Comparison of ENCODE assay signal across 8 cellular contexts in genomic region chr7:150377116-150377979, GRCh38. TPM values are rescaled to one million over a fixed set of nuclear protein-coding genes. Genes with fewer than 3 reads are reported as not detected.
A peak's percentile ranks its signal among the peaks of the same experiment; 100 is the strongest.
DNase-seq lines count a peak whose midpoint lies in the region; ATAC-seq and TF ChIP-seq lines count a peak whose summit lies in the region.

No MANE protein-coding gene starts in this region.

- no peaks in the 10 kb centered on the region for H3K27me3 Mint-ChIP-seq in MCF 10A (ENCODE audit: insufficient read depth, unreplicated experiment)

- intact Hi-C loops in MCF 10A (cut with micrococcal nuclease): no loop called here
- intact Hi-C loops in mammary epithelial cell (cut with micrococcal nuclease): no loop called here

- H3K4me2 ChIP-seq in mammary epithelial cell (ENCODE audit: insufficient read depth, low read depth, low read length): no peak overlapping the region
- no peak overlapping the region for H3K4me2 ChIP-seq in mesendoderm (ENCODE audit: low read length)

- H3K9me3 Mint-ChIP-seq in MCF 10A (ENCODE audit: unreplicated experiment): no peaks in the 10 kb centered on the region

- no peak overlapping the region for H3K4me3 ChIP-seq in mammary epithelial cell (replicated peaks in 1 of 3; ENCODE audit: insufficient read depth in 1 of 3, low read depth in 2 of 3, low read length in 3 of 3)
- H3K4me3 ChIP-seq in mesendoderm (ENCODE audit: low read length): no peak overlapping the region
- H3K4me3 ChIP-seq in upper lobe of left lung: no peak overlapping the region

- no peak overlapping the region for H2BK120ac ChIP-seq in mesendoderm (ENCODE audit: low read depth, low read length)

- no peak overlapping the region for H3K4ac ChIP-seq in mesendoderm (ENCODE audit: low read depth, low read length)

- dilution Hi-C loops in mammary epithelial cell (cut with HindIII; ENCODE audit: low sequenced_read_pairs): no loop called here

- peaks cover 26% of the 10 kb centered on the region for H3K4me1 ChIP-seq in mammary epithelial cell (ENCODE audit: insufficient read depth, low read length)
- peaks cover 29% of the 10 kb centered on the region for H3K4me1 ChIP-seq in mesendoderm (ENCODE audit: control insufficient read depth, low read depth, low read length)
- H3K4me1 ChIP-seq in upper lobe of left lung: peaks cover 18 to 44% (median 24%) of the 10 kb centered on the region in 4 donors

- TF ChIP-seq POLR2A in upper lobe of left lung (IDR thresholded peaks at IDR 0.05): no peak

- DNase-seq in MCF 10A (ENCODE audit: unreplicated experiment): no peak
- DNase-seq in mammary epithelial cell: no peak
- no peak for DNase-seq in mesendoderm
- no peak for DNase-seq in upper lobe of left lung
- no peak for DNase-seq in iPS-NIHi11 (ENCODE audit: low spot score)
- no peak for DNase-seq in NCI-H2196 treated with DMSO at 0.1 percent for 48 hours (lab: John Stamatoyannopoulos, UW; ENCODE audit: unreplicated experiment)
- DNase-seq in NCI-H1930 (lab: John Stamatoyannopoulos, UW): no peak

- no peak overlapping the region for H2AFZ ChIP-seq in mammary epithelial cell (ENCODE audit: low read depth, low read length)

- H3K4me3 Mint-ChIP-seq in MCF 10A (ENCODE audit: unreplicated experiment): peak overlapping the region; percentile 82

- in situ Hi-C loops in mammary epithelial cell (cut with MboI; ENCODE audit: low sequenced_read_pairs in 2 of 2): no loop called here

- H3K79me2 ChIP-seq in mammary epithelial cell (ENCODE audit: insufficient read depth, low read length) (no peaks in the 10 kb centered on the region), mesendoderm (ENCODE audit: control insufficient read depth, insufficient read depth, low read length) (peaks cover 28% of the 10 kb centered on the region)

- H2BK15ac ChIP-seq in mesendoderm (replicated peaks; ENCODE audit: low read depth): no peak overlapping the region

- H3K36me3 Mint-ChIP-seq in MCF 10A (ENCODE audit: insufficient read depth, unreplicated experiment): peaks cover 24% of the 10 kb centered on the region

- no peak overlapping the region for H2BK5ac ChIP-seq in mesendoderm (ENCODE audit: low read length)

- H3K27me3 ChIP-seq in mammary epithelial cell (ENCODE audit: insufficient read depth, low read length) (no peaks in the 10 kb centered on the region), mesendoderm (ENCODE audit: insufficient read depth, low read length, poor library complexity) (no peaks in the 10 kb centered on the region), upper lobe of left lung (no peaks in the 10 kb centered on the region)

- 45% methylated on average over 6 of the region's 6 CpGs for WGBS in mammary epithelial cell (ENCODE audit: low coverage, missing lambda C conversion rate)
- no CpG with 5 or more reads among the region's 6 CpGs for WGBS in mesendoderm (ENCODE audit: extremely low coverage, insufficient coverage, low lambda C conversion rate)
- WGBS in upper lobe of left lung, 2 donors: 44 to 47% methylated on average over 6 of the region's 6 CpGs

- no peak for TF ChIP-seq EP300 in upper lobe of left lung (IDR thresholded peaks at IDR 0.05)

- no peak for TF ChIP-seq CTCF in MCF 10A (IDR thresholded peaks at IDR 0.05; ENCODE audit: unreplicated experiment)
- TF ChIP-seq CTCF in mammary epithelial cell (conservative IDR thresholded peaks at IDR 0.05 in 1 of 2, IDR thresholded peaks at IDR 0.05 in 1 of 2; ENCODE audit: extremely low read depth in 1 of 2, insufficient read depth in 1 of 2, low read depth in 1 of 2, low read length in 2 of 2): no peak
- TF ChIP-seq CTCF in VCaP (conservative IDR thresholded peaks at IDR 0.05): no peak
- no peak for TF ChIP-seq CTCF in upper lobe of left lung (IDR thresholded peaks at IDR 0.05)

- H3K9ac ChIP-seq in mammary epithelial cell (ENCODE audit: insufficient read depth, low read length) (no peak overlapping the region), mesendoderm (ENCODE audit: low read length) (peak overlapping the region; percentile 27)

- H4K20me1 ChIP-seq in mammary epithelial cell (ENCODE audit: insufficient read depth, low read length): no peaks in the 10 kb centered on the region

- no peak overlapping the region for H3K23ac ChIP-seq in mesendoderm (ENCODE audit: low read length)

- H3K36me3 ChIP-seq in mammary epithelial cell (ENCODE audit: insufficient read depth, low read length) (no peaks in the 10 kb centered on the region), mesendoderm (ENCODE audit: control insufficient read depth, insufficient read depth, low read length) (no peaks in the 10 kb centered on the region), upper lobe of left lung (peaks cover 0 to 22% (median 17%) of the 10 kb centered on the region in 4 donors)

- no peak overlapping the region for H4K8ac ChIP-seq in mesendoderm (ENCODE audit: low read depth, low read length)

- POLR2A ChIA-PET in MCF 10A (lab: Yijun Ruan, JAX): interaction anchor here (1.6 to 2.4 kb wide), 3 partner anchors 8 to 28 kb away, joined by 6 to 49 read pairs (median 9); partner anchors contain the start of gene REPIN1

- H3K27ac Mint-ChIP-seq in MCF 10A (ENCODE audit: low read depth, unreplicated experiment): no peak overlapping the region

- no peak overlapping the region for H4K5ac ChIP-seq in mesendoderm (ENCODE audit: low read length)

- CTCF ChIA-PET in MCF 10A (lab: Yijun Ruan, JAX): interaction anchor here (0.7 to 2.1 kb wide), 6 partner anchors 8 to 745 kb away, joined by 3 to 8 read pairs (median 4); a partner anchor contains a TSS
- CTCF ChIA-PET in mammary epithelial cell (lab: Charles Lee; ENCODE audit: low non-redundant PET): no interaction called here

- no peak for ATAC-seq in upper lobe of left lung (ENCODE audit: low FRiP score in 2 of 2)

- H3K9me3 ChIP-seq in mammary epithelial cell (replicated peaks; ENCODE audit: insufficient read depth, low read length) (no peaks in the 10 kb centered on the region), upper lobe of left lung (no peaks in the 10 kb centered on the region)

- H3K27ac ChIP-seq in mammary epithelial cell (ENCODE audit: insufficient read depth, low read depth, low read length): no peak overlapping the region
- H3K27ac ChIP-seq in VCaP: peak overlapping the region; percentile 92
- H3K27ac ChIP-seq in mesendoderm (ENCODE audit: low read depth, low read length): peak overlapping the region; percentile 48
- H3K27ac ChIP-seq in upper lobe of left lung: peak overlapping the region; percentile 86 to 97 (median 92)

- H3K18ac ChIP-seq in mesendoderm (ENCODE audit: low read length): peak overlapping the region; percentile 18

- peak overlapping the region; percentile 59 for H3K56ac ChIP-seq in mesendoderm (ENCODE audit: low read length)

- BruUV-seq in MCF 10A (replicated peaks; lab: Mats Ljungman, UMichigan) (no TSS peak), mammary epithelial cell (replicated peaks; lab: Mats Ljungman, UMichigan) (no TSS peak)

- peaks cover 26% of the 10 kb centered on the region for H3K79me1 ChIP-seq in mesendoderm (ENCODE audit: low read length)

- peaks cover 22% of the 10 kb centered on the region for H3K4me1 Mint-ChIP-seq in MCF 10A (ENCODE audit: insufficient read depth, unreplicated experiment)

- no peak overlapping the region for H2AK5ac ChIP-seq in mesendoderm (ENCODE audit: low read length)

RNA-seq across cellular contexts. Expression of gene ZNF775, which starts 1.8 kb away (rescaled TPM):
- total RNA-seq in MCF 10A (2022): 1.7 and 2.0 TPM in 2 replicates
- total RNA-seq in mammary epithelial cell: 1 to 10 TPM; 2.0 to 2.3 TPM
- 1.1 TPM for polyA plus RNA-seq in mammary epithelial cell
- polyA minus RNA-seq in mammary epithelial cell: 2.6 TPM
- polyA plus RNA-seq in mesendoderm (2013, experiment 1 of 2): 4.2 TPM
- 4.2 TPM for polyA plus RNA-seq in mesendoderm (2013, experiment 2 of 2)
- 1 to 10 TPM; 3.0 to 6.5 (median 5.5) TPM for total RNA-seq in upper lobe of left lung

RNA-seq across cellular contexts. Expression of gene REPIN1, which starts 8.7 kb away (rescaled TPM):
- total RNA-seq in MCF 10A (2022) (80.8 and 83.0 TPM in 2 replicates), mammary epithelial cell (10 to 100 TPM in 1 of 2 donors, 1 to 10 TPM in 1; 5.6 to 33.5 TPM), upper lobe of left lung (100 to 1,000 TPM in 4 of 6 donors, 10 to 100 TPM in 2; 65.2 to 125 (median 105) TPM)
- polyA plus RNA-seq in mammary epithelial cell: 3.9 TPM
- 4.7 TPM for polyA minus RNA-seq in mammary epithelial cell
- polyA plus RNA-seq in mesendoderm (2013, experiment 1 of 2): 47.8 TPM
- polyA plus RNA-seq in mesendoderm (2013, experiment 2 of 2): 51.6 TPM

RNA-seq across cellular contexts. Expression of gene RARRES2, which starts 35.9 kb away (rescaled TPM):
- total RNA-seq in MCF 10A (2022) (not detected in 2 replicates), mammary epithelial cell (under 1 TPM in 1 of 2 donors, not detected in 1; 0.17 TPM), upper lobe of left lung (100 to 1,000 TPM in 5 of 6 donors, 10 to 100 TPM in 1; 54.2 to 303 (median 160) TPM)
- polyA plus RNA-seq in mammary epithelial cell: 0.23 TPM
- not detected for polyA minus RNA-seq in mammary epithelial cell
- 54.9 TPM for polyA plus RNA-seq in mesendoderm (2013, experiment 1 of 2)
- 57.8 TPM for polyA plus RNA-seq in mesendoderm (2013, experiment 2 of 2)

RNA-seq across cellular contexts. Expression of gene ACTR3C, which starts 54.0 kb away (rescaled TPM):
- total RNA-seq in MCF 10A (2022): 3.5 and 3.6 TPM in 2 replicates
- total RNA-seq in mammary epithelial cell: 1 to 10 TPM; 1.6 to 8.3 TPM
- 1.2 TPM for polyA plus RNA-seq in mammary epithelial cell
- 5.7 TPM for polyA minus RNA-seq in mammary epithelial cell
- not detected for polyA plus RNA-seq in mesendoderm (2013, experiment 1 of 2)
- polyA plus RNA-seq in mesendoderm (2013, experiment 2 of 2): 0.06 TPM
- total RNA-seq in upper lobe of left lung: 100 to 1,000 TPM in 1 of 6 donors, 10 to 100 TPM in 5; 12.1 to 123 (median 24.1) TPM

RNA-seq across cellular contexts. Expression of gene LRRC61, which starts 54.2 kb away (rescaled TPM):
- total RNA-seq in MCF 10A (2022): 8.4 and 10.1 TPM in 2 replicates
- total RNA-seq in mammary epithelial cell: 10 to 100 TPM in 1 of 2 donors, under 1 TPM in 1; 0.73 to 18.0 TPM
- 0.93 TPM for polyA plus RNA-seq in mammary epithelial cell
- 0.26 TPM for polyA minus RNA-seq in mammary epithelial cell
- polyA plus RNA-seq in mesendoderm (2013, experiment 1 of 2): 0.42 TPM
- polyA plus RNA-seq in mesendoderm (2013, experiment 2 of 2): 0.27 TPM
- total RNA-seq in upper lobe of left lung: 10 to 100 TPM; 15.4 to 31.4 (median 19.2) TPM

Comparison
In these comparisons a context has a peak if more than half of its experiments do, and no peak if none do; other contexts are left out.
1. RNA of gene RARRES2, which starts 35.9 kb away (total RNA-seq): 54.2 to 303 TPM in upper lobe of left lung; 0.17 TPM in mammary epithelial cell and not detected in MCF 10A; every median in the first group is over 10 times any median in the second.